In the genomic region with DNA sequence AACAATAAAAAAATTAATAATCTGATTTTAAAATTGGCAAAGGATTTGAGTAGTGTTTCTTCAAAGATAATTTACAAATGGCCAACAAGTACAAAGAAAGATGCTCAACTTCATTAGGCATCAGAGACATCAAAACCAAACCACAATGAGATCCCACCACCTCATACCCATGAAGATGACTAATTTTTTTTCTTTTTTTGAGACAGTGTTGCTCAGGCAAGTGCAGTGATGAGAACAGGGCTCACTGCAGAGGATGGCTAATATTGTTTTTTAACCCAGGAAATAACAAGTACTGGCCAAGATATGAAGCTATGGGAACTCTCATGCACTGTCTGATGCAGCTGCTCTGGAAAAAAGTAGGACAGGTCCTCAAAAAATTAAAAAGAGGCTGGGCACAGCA, we compare ENCODE assay signal across 22 cellular contexts. TPM values are rescaled to one million over a fixed set of nuclear protein-coding genes. Genes with fewer than 3 reads are reported as not detected.
DNase-seq lines count a peak whose midpoint lies in the region; ATAC-seq, FAIRE-seq and TF ChIP-seq lines count a peak whose summit lies in the region.
"Had no signal": no experiment of that assay in that cellular context is flagged by ENCODE, and none has a peak within 500 bp of the region (broad histone marks: within the 10 kb centered on the region; RNA-seq: fewer than 3 reads in every experiment).

No MANE protein-coding gene starts in this region.

- peak; percentile 62 to 85 for ATAC-seq in activated T-cell treated with anti-CD3 and anti-CD28 coated beads, Interleukin-2, amount 50 U/mL, for 72 hours (replicated peaks in 1 of 2)
- ATAC-seq in memory B cell (ENCODE audit: low read depth) (no peak), GM21447 (IDR thresholded peaks at IDR 0.05; ENCODE audit: unreplicated experiment) (no peak)
- peak; percentile 40 for ATAC-seq in stimulated activated naive CD8-positive, alpha-beta T cell treated with anti-CD3 and anti-CD28 coated beads, Interleukin-15, Interleukin-2, amounts not matched to agents 100 U/mL and 50 U/mL, for 24 hours
- ATAC-seq: GM23338 had no signal

- peak overlapping the region in 1 of 2 donors; percentile 44 for H3K4me3 Mint-ChIP-seq in activated T-cell treated with anti-CD3 and anti-CD28 coated beads, Interleukin-2, amount 50 U/mL, for 72 hours
- no peak overlapping the region for H3K4me3 Mint-ChIP-seq in memory B cell
- H3K4me3 Mint-ChIP-seq: GM23338 had no signal

- H3K36me3 Mint-ChIP-seq in activated T-cell treated with anti-CD3 and anti-CD28 coated beads, Interleukin-2, amount 50 U/mL, for 72 hours (ENCODE audit: insufficient read depth in 2 of 2): peaks cover 5 to 20% of the 10 kb centered on the region in 2 donors
- peaks cover 29% of the 10 kb centered on the region for H3K36me3 Mint-ChIP-seq in memory B cell

- peak overlapping the region; percentile 57 for H3K27ac Mint-ChIP-seq in activated T-cell treated with anti-CD3 and anti-CD28 coated beads, Interleukin-2, amount 50 U/mL, for 72 hours
- peak overlapping the region; percentile 28 for H3K27ac Mint-ChIP-seq in memory B cell
- H3K27ac Mint-ChIP-seq: GM23338 had no signal

- no peak for TF ChIP-seq POLR2A in GM12892 (IDR thresholded peaks at IDR 0.05; ENCODE audit: low read depth, low read length)

- no peak for DNase-seq in activated T-cell treated with anti-CD3 and anti-CD28 coated beads, Interleukin-2, amount 50 U/mL, for 72 hours
- DNase-seq in activated T-cell treated with anti-CD3 and anti-CD28 coated beads for 4 hours (no peak), memory B cell (ENCODE audit: low spot score in 2 of 2) (no peak), NK-92 (lab: John Stamatoyannopoulos, UW; ENCODE audit: unreplicated experiment) (no peak), GM12892 (ENCODE audit: insufficient read length) (no peak)
- no peak for DNase-seq in stimulated activated naive CD8-positive, alpha-beta T cell treated with anti-CD3 and anti-CD28 coated beads, Interleukin-15, Interleukin-2, amounts not matched to agents 100 U/mL and 50 U/mL, for 24 hours
- DNase-seq: BE2C; EL; GF-D8; NCI-H1092 treated with DMSO at 0.1 percent for 48 hours; NCI-H1436 treated with DMSO at 0.1 percent for 48 hours; NCI-H2029 treated with DMSO at 0.1 percent for 48 hours; NCI-H226; NCI-H510A treated with DMSO at 0.1 percent for 48 hours; NCI-H748 treated with DMSO at 0.1 percent for 48 hours; NK-92 treated with Interleukin-12 subunit alpha and Interleukin-12 subunit beta, amount 100 ng/mL, for 24 hours; SHP77 treated with DMSO at 0.1 percent for 48 hours had no signal

- H3K9me3 Mint-ChIP-seq in activated T-cell treated with anti-CD3 and anti-CD28 coated beads, Interleukin-2, amount 50 U/mL, for 72 hours: no peaks in the 10 kb centered on the region
- H3K9me3 Mint-ChIP-seq in memory B cell: peaks cover 1% of the 10 kb centered on the region

- peak overlapping the region; percentile 99 for H3K27ac ChIP-seq in VCaP
- H3K27ac ChIP-seq: KMS-11, RWPE1 had no signal

- H3K27me3 Mint-ChIP-seq in activated T-cell treated with anti-CD3 and anti-CD28 coated beads, Interleukin-2, amount 50 U/mL, for 72 hours (ENCODE audit: low read depth): no peaks in the 10 kb centered on the region
- no peaks in the 10 kb centered on the region for H3K27me3 Mint-ChIP-seq in memory B cell

- FAIRE-seq in GM12892 (lab: Jason Lieb, UNC): no peak

- no peak for TF ChIP-seq CTCF in VCaP (conservative IDR thresholded peaks at IDR 0.05)

- H3K4me1 Mint-ChIP-seq in activated T-cell treated with anti-CD3 and anti-CD28 coated beads, Interleukin-2, amount 50 U/mL, for 72 hours (ENCODE audit: low read depth): peaks cover 33% of the 10 kb centered on the region
- peaks cover 14% of the 10 kb centered on the region for H3K4me1 Mint-ChIP-seq in memory B cell
- H3K4me1 Mint-ChIP-seq: GM23338 had no signal

RNA-seq across cellular contexts. Expression of gene WDR45B, which starts 14.9 kb away (rescaled TPM):
- total RNA-seq in activated T-cell treated with anti-CD3 and anti-CD28 coated beads, Interleukin-2, amount 50 U/mL, for 72 hours: 10 to 100 TPM; 51.1 to 52.3 TPM
- 36.7 TPM for polyA plus RNA-seq in GM12892 (2012; ENCODE audit: missing spikeins)

Comparison
In these comparisons a context has a peak if more than half of its experiments do, and no peak if none do; other contexts are left out.
1. ATAC-seq: peak in activated T-cell treated with anti-CD3 and anti-CD28 coated beads, Interleukin-2, amount 50 U/mL, for 72 hours (2 of 2) and stimulated activated naive CD8-positive, alpha-beta T cell treated with anti-CD3 and anti-CD28 coated beads, Interleukin-15, Interleukin-2, amounts not matched to agents 100 U/mL and 50 U/mL, for 24 hours (single experiment); none in memory B cell (single experiment) and GM21447 (single experiment).